Comparison of ENCODE assay signal across 10 cellular contexts in the genomic region with DNA sequence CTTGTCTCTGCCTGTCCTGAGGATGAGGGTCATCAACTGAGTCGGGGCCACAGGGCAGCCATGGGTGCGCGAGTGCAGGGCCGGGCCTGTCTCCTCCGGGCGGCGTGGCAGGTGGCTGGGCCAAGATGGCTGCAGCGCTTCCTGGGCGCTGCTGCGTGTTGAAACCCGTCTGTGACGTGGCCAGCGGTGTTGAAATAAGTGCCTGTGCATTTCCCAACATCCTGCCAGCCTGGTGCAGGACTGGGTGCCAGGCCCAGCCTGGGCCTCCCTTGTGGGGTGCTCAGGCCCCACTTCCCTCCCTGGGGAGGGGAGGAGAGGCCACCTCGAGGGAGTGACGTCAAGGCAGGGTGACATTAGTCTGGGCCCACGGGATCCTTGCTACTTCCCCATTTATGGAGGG. TPM values are rescaled to one million over a fixed set of nuclear protein-coding genes. Genes with fewer than 3 reads are reported as not detected.
DNase-seq lines count a peak whose midpoint lies in the region; ATAC-seq and TF ChIP-seq lines count a peak whose summit lies in the region.
"Had no signal": no experiment of that assay in that cellular context is flagged by ENCODE, and none has a peak within 500 bp of the region (broad histone marks: within the 10 kb centered on the region; RNA-seq: fewer than 3 reads in every experiment).

No MANE protein-coding gene starts in this region.

- CTCF ChIA-PET in RWPE1 (lab: Yijun Ruan, JAX) = interaction anchor here (0.6 kb wide), 1 partner anchor 71 kb away, joined by 5 read pairs; no protein-coding TSS in a partner anchor

- no peak overlapping the region for H3K23ac ChIP-seq in mesenchymal stem cell (ENCODE audit: low read length in 2 of 2)

- no peak overlapping the region for H3K18ac ChIP-seq in mesenchymal stem cell (ENCODE audit: low read depth in 1 of 2, low read length in 2 of 2)

- POLR2A ChIA-PET in RWPE1 (lab: Yijun Ruan, JAX; ENCODE audit: low non-redundant PET) = no interaction called here

- H3K9ac ChIP-seq in mesenchymal stem cell (ENCODE audit: low read length) = no peak overlapping the region

- intact Hi-C loops in thyroid gland (cut with DNase I) = no loop called here

- H3K27ac ChIP-seq in RWPE1 (peak overlapping the region; percentile 99), esophagus (ENCODE audit: low read depth in 2 of 2, low read length in 1 of 2) (peak overlapping the region; percentile 94 to 95), mesenchymal stem cell (ENCODE audit: low read length, poor library complexity, severe bottlenecking) (no peak overlapping the region), thyroid gland (peak overlapping the region in 2 of 3 donors; percentile 37 to 46)

- H2AFZ ChIP-seq in mesenchymal stem cell (ENCODE audit: low read depth, low read length) = no peak overlapping the region

- no peak overlapping the region for H2BK12ac ChIP-seq in mesenchymal stem cell (ENCODE audit: low read length in 2 of 2)

- peak overlapping the region; percentile 46 for H4K91ac ChIP-seq in mesenchymal stem cell (ENCODE audit: low read length)

- no peak overlapping the region for H2BK15ac ChIP-seq in mesenchymal stem cell (ENCODE audit: low read depth, poor library complexity, severe bottlenecking)

- TF ChIP-seq CTCF in RWPE1 (conservative IDR thresholded peaks at IDR 0.05; ENCODE audit: low read depth) (no peak), thyroid gland (IDR thresholded peaks at IDR 0.05) (no peak)

- no peak overlapping the region for H2BK5ac ChIP-seq in mesenchymal stem cell (ENCODE audit: low read depth, low read length, poor library complexity, severe bottlenecking)

- H4K8ac ChIP-seq in mesenchymal stem cell (ENCODE audit: low read length) = no peak overlapping the region

- H3K4me2 ChIP-seq in mesenchymal stem cell (ENCODE audit: low read length, poor library complexity, severe bottlenecking) = no peak overlapping the region

- no peak overlapping the region for H3K14ac ChIP-seq in mesenchymal stem cell (ENCODE audit: low read length in 2 of 2)

- WGBS in esophagus, 2 donors = 50 to 68% methylated on average over 16 of the region's 16 CpGs
- 97% methylated on average over 16 of the region's 16 CpGs for WGBS in mesenchymal stem cell
- WGBS in thyroid gland, 2 donors = 64 to 75% methylated on average over 2 to 3 of the region's 16 CpGs

- H3K27me3 ChIP-seq in esophagus (ENCODE audit: control insufficient read depth in 1 of 2, insufficient read depth in 2 of 2, low read length in 2 of 2) (no peaks in the 10 kb centered on the region), mesenchymal stem cell (ENCODE audit: control insufficient read depth in 1 of 2, insufficient read depth in 1 of 2, low read length in 2 of 2) (no peaks in the 10 kb centered on the region), thyroid gland (no peaks in the 10 kb centered on the region)

- peak; percentile 98 for DNase-seq in RWPE1 (ENCODE audit: low spot score)
- no peak for DNase-seq in mesenchymal stem cell
- DNase-seq in thyroid gland = peak in 1 of 2 donors; percentile 41
- DNase-seq in putamen (ENCODE audit: low spot score) = no peak
- no peak for DNase-seq in foreskin melanocyte
- DNase-seq: foreskin fibroblast, NCI-H345 had no signal

- no peak overlapping the region for H2AK5ac ChIP-seq in mesenchymal stem cell (ENCODE audit: low read length, severe bottlenecking)

- ATAC-seq in GM18502 (IDR thresholded peaks at IDR 0.05; ENCODE audit: poor library complexity, unreplicated experiment) = no peak
- no peak for ATAC-seq in HG03039 (IDR thresholded peaks at IDR 0.05; ENCODE audit: unreplicated experiment)

- no peak overlapping the region for H2BK120ac ChIP-seq in mesenchymal stem cell (ENCODE audit: low read depth, low read length)

- H3K4me3 ChIP-seq in esophagus (ENCODE audit: low read depth in 1 of 2, low read length in 2 of 2) (no peak overlapping the region), mesenchymal stem cell (ENCODE audit: insufficient read depth in 1 of 2, low read depth in 1 of 2, low read length in 2 of 2) (no peak overlapping the region), thyroid gland (replicated peaks in 1 of 3) (no peak overlapping the region)

- no peak for TF ChIP-seq POLR2A in thyroid gland (IDR thresholded peaks at IDR 0.05)

- peaks cover 0 to 4% of the 10 kb centered on the region in 2 donors for H3K36me3 ChIP-seq in esophagus (ENCODE audit: control insufficient read depth in 2 of 2, insufficient read depth in 2 of 2, low read length in 1 of 2)
- peaks cover 0 to 14% of the 10 kb centered on the region in 2 experiments for H3K36me3 ChIP-seq in mesenchymal stem cell (ENCODE audit: control insufficient read depth in 1 of 2, insufficient read depth in 2 of 2, low read depth in 1 of 2, low read length in 2 of 2)
- H3K36me3 ChIP-seq in thyroid gland = no peaks in the 10 kb centered on the region

- H3K4ac ChIP-seq in mesenchymal stem cell (ENCODE audit: low read depth in 1 of 2, low read length in 2 of 2) = no peak overlapping the region

- H3K4me1 ChIP-seq in esophagus (ENCODE audit: control insufficient read depth in 2 of 2, insufficient read depth in 2 of 2, low read length in 1 of 2) (peaks cover 45 to 88% of the 10 kb centered on the region in 2 donors), mesenchymal stem cell (ENCODE audit: control insufficient read depth, insufficient read depth, low read depth, low read length) (peaks cover 75% of the 10 kb centered on the region), thyroid gland (peaks cover 76 to 93% of the 10 kb centered on the region in 2 donors)

- H3K79me1 ChIP-seq in mesenchymal stem cell (replicated peaks; ENCODE audit: low read length, poor library complexity, severe bottlenecking) = peaks cover 61% of the 10 kb centered on the region

- no peaks in the 10 kb centered on the region for H3K9me3 ChIP-seq in esophagus (ENCODE audit: control insufficient read depth in 2 of 2, insufficient read depth in 1 of 2, low read depth in 1 of 2, low read length in 1 of 2)
- H3K9me3 ChIP-seq in mesenchymal stem cell (ENCODE audit: control insufficient read depth, low read length) = no peaks in the 10 kb centered on the region
- H3K9me3 ChIP-seq in thyroid gland = no peaks in the 10 kb centered on the region

RNA-seq across cellular contexts. Expression of a gene that starts 45.5 kb away (rescaled TPM):
- 10 to 100 TPM; 31.4 to 63.4 TPM for polyA plus RNA-seq in esophagus
- 37.8 TPM for polyA plus RNA-seq in mesenchymal stem cell (2013, experiment 1 of 2)
- 38.3 TPM for polyA plus RNA-seq in mesenchymal stem cell (2013, experiment 2 of 2)
- 10 to 100 TPM; 39.4 to 81.3 (median 67.4) TPM for total RNA-seq in thyroid gland
